In the genomic region with DNA sequence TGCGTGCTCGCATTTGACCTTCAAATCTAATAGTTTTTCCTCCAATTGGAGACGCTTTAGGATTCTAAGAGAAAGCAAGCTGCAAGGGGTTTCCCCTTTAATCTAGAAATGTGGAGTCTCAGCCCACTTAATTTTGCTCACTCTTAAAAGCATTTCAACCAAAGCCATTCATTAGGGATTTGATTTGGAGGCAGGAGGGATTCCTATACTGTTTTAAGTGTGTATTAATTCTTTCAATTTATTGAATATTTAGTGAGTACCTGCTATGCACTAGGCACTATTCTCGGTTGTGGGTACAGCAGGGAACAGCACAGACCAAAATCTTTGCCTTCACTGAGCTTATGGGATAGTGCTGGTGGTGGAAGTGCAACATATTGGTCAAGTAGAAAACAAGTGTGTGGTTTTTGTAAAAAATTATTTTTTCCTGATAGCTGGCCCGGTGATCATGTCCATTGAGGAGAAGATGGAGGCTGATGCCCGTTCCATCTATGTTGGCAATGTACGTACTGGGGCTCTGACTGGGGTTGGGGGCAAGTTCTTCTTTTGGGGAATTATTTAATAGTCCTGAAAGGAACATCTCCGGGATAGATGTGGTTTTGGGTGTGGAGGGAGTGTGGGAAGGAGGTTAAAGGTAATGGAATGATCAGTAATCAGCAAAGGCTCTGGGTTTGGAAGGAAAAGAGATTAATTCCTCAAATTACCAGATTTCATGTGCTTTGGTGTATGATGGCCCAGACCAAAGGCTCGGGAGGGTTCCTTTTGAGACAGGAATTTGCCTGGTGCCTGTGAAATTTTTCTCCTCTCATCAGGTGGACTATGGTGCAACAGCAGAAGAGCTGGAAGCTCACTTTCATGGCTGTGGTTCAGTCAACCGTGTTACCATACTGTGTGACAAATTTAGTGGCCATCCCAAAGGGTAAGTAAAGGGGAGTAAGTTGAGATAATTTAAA, we compare ENCODE assay signal across 8 cellular contexts. TPM values are rescaled to one million over a fixed set of nuclear protein-coding genes. Genes with fewer than 3 reads are reported as not detected.
DNase-seq lines count a peak whose midpoint lies in the region; ATAC-seq, FAIRE-seq and TF ChIP-seq lines count a peak whose summit lies in the region.

No MANE protein-coding gene starts in this region.

- no peak for DNase-seq in activated naive CD4-positive, alpha-beta T cell treated with anti-CD3 and anti-CD28 coated beads for 36 hours
- DNase-seq in activated naive CD4-positive, alpha-beta T cell treated with anti-CD3 and anti-CD28 coated beads, Interleukin-2, amount 50 U/mL, for 16 hours, result no peak
- DNase-seq in K562 (ENCODE audit: extremely low read depth in 1 of 4, low spot score in 3 of 4) (no peak), lower lobe of right lung (no peak), transverse colon (no peak), AML-193 (lab: John Stamatoyannopoulos, UW) (no peak), NOMO-1 treated with dmso at 0.1 percent for 144 hours (lab: John Stamatoyannopoulos, UW; ENCODE audit: unreplicated experiment) (no peak)

- H4K20me1 ChIP-seq in K562 (replicated peaks; ENCODE audit: control insufficient read depth, insufficient read depth, low read length), result no peaks in the 10 kb centered on the region; the same call in 1 of the 2 replicates

- peak overlapping the region; percentile 83 for H3K4me3 Mint-ChIP-seq in activated naive CD4-positive, alpha-beta T cell treated with anti-CD3 and anti-CD28 coated beads for 36 hours

- TF ChIP-seq EP300 in K562 (IDR thresholded peaks at IDR 0.05; ENCODE audit: low read length) (no peak), transverse colon (IDR thresholded peaks at IDR 0.05; ENCODE audit: low read depth) (no peak)

- no peak for FAIRE-seq in K562 (lab: Jason Lieb, UNC)

- in situ Hi-C loops in K562 (cut with MboI), result no loop called here
- in situ Hi-C loops in transverse colon (cut with MboI; ENCODE audit: low pct_ligation_motif_present in 1 of 4, low pct_unique_long_range_greater_than_20kb in 1 of 4, low sequenced_read_pairs in 3 of 4), result no loop called here

- peak overlapping the region; percentile 97 to 100 for H3K9ac ChIP-seq in K562 (ENCODE audit: insufficient read depth in 1 of 2, low read depth in 2 of 2, low read length in 2 of 2)

- H3K4me2 ChIP-seq in K562 (ENCODE audit: insufficient read depth, low read length), result peak overlapping the region; percentile 98

- 31% methylated on average over 10 of the region's 10 CpGs for WGBS in K562 (ENCODE audit: insufficient coverage, low coverage, missing lambda C conversion rate)
- 43 to 51% methylated on average over 8 to 10 of the region's 10 CpGs for WGBS in transverse colon (ENCODE audit: low coverage in 1 of 2), 2 donors

- H3K4me3 ChIP-seq in K562 (peak overlapping the region; percentile 90), lower lobe of right lung (peak overlapping the region; percentile 71), transverse colon (peak overlapping the region in 3 of 4 donors; percentile 92 to 99 (median 97))

- H3K4me1 Mint-ChIP-seq in activated naive CD4-positive, alpha-beta T cell treated with anti-CD3 and anti-CD28 coated beads for 36 hours (ENCODE audit: low read depth), result peaks cover 18% of the 10 kb centered on the region

- BruUV-seq in K562 (replicated peaks; lab: Mats Ljungman, UMichigan), result TSS peak; percentile 37

- no peaks in the 10 kb centered on the region for H3K9me1 ChIP-seq in K562 (ENCODE audit: control insufficient read depth, insufficient read depth, low read length)

- CTCF ChIA-PET in activated naive CD4-positive, alpha-beta T cell treated with anti-CD3 and anti-CD28 coated beads for 36 hours (lab: Charles Lee), result interaction anchor here (1.0 to 4.9 kb wide), 10 partner anchors 16 to 254 kb away, joined by 3 to 66 read pairs (median 7); a partner anchor contains a TSS
- CTCF ChIA-PET in K562 (lab: Yijun Ruan, JAX; ENCODE audit: low intra/inter-chr PET ratio), result interaction anchor here (0.6 kb wide), 1 partner anchor 54 kb away, joined by 6 read pairs; no protein-coding TSS in a partner anchor

- POLR2A ChIA-PET in K562 (lab: Yijun Ruan, JAX), result interaction anchor here (0.6 to 3.9 kb wide), 17 partner anchors 8 to 503 kb away, joined by 3 to 30 read pairs (median 4); a partner anchor contains a TSS

- no peak for TF ChIP-seq RAD21 in K562 (CRISPR knock-in tag; conservative IDR thresholded peaks at IDR 0.05 in 1 of 2, IDR thresholded peaks at IDR 0.05 in 1 of 2)

- no peak for TF ChIP-seq POLR2A in K562 (conservative IDR thresholded peaks at IDR 0.05)
- no peak for TF ChIP-seq POLR2A in transverse colon (IDR thresholded peaks at IDR 0.05)

- peaks cover 34% of the 10 kb centered on the region for H3K79me2 ChIP-seq in K562 (ENCODE audit: control insufficient read depth, insufficient read depth, low read length)

- no peak for TF ChIP-seq CTCF in K562 (IDR thresholded peaks at IDR 0.05 in 2 of 3, conservative IDR thresholded peaks at IDR 0.05 in 1 of 3; ENCODE audit: insufficient read depth in 2 of 3, low read depth in 1 of 3, low read length in 3 of 3)
- no peak for TF ChIP-seq CTCF in lower lobe of right lung (IDR thresholded peaks at IDR 0.05)
- TF ChIP-seq CTCF in transverse colon (IDR thresholded peaks at IDR 0.05), result no peak

- H3K27me3 Mint-ChIP-seq in activated naive CD4-positive, alpha-beta T cell treated with anti-CD3 and anti-CD28 coated beads for 36 hours (ENCODE audit: low read depth), result no peaks in the 10 kb centered on the region

- H3K36me3 ChIP-seq in K562 (ENCODE audit: control insufficient read depth, insufficient read depth, low read length) (peaks cover 58% of the 10 kb centered on the region; the same call in 2 of the 3 replicates), lower lobe of right lung (peaks cover 36% of the 10 kb centered on the region), transverse colon (peaks cover 0 to 25% (median 8%) of the 10 kb centered on the region in 4 donors)

- H3K27ac Mint-ChIP-seq in activated naive CD4-positive, alpha-beta T cell treated with anti-CD3 and anti-CD28 coated beads for 36 hours, result peak overlapping the region; percentile 88

- H3K27ac ChIP-seq in K562 (ENCODE audit: extremely low read depth, low read depth, low read length), result peak overlapping the region; percentile 95
- peak overlapping the region; percentile 95 for H3K27ac ChIP-seq in lower lobe of right lung
- H3K27ac ChIP-seq in transverse colon, result peak overlapping the region; percentile 98 to 99 (median 98)

- H3K9me3 ChIP-seq in K562 (replicated peaks; ENCODE audit: control insufficient read depth, insufficient read depth, low read depth, low read length) (no peaks in the 10 kb centered on the region), lower lobe of right lung (no peaks in the 10 kb centered on the region), transverse colon (no peaks in the 10 kb centered on the region)

- H3K9me3 Mint-ChIP-seq in activated naive CD4-positive, alpha-beta T cell treated with anti-CD3 and anti-CD28 coated beads for 36 hours, result no peaks in the 10 kb centered on the region

- ATAC-seq in K562 (no peak), lower lobe of right lung (no peak), HG02623 (IDR thresholded peaks at IDR 0.05; ENCODE audit: unreplicated experiment) (no peak)

- intact Hi-C loops in activated naive CD4-positive, alpha-beta T cell treated with anti-CD3 and anti-CD28 coated beads for 36 hours (cut with micrococcal nuclease), result loop anchor here (1.0 kb wide), 1 partner anchor 29 kb away; a partner anchor contains a TSS
- intact Hi-C loops in K562 (cut with micrococcal nuclease), result loop anchor here (2.0 to 10.0 kb wide), 3 partner anchors 58 to 232 kb away; a partner anchor contains a TSS
- intact Hi-C loops in lower lobe of right lung (cut with DNase I), result no loop called here
- intact Hi-C loops in transverse colon (cut with DNase I; ENCODE audit: low total_unique reads), result no loop called here

- H3K4me1 ChIP-seq in K562 (replicated peaks in 1 of 2; ENCODE audit: control insufficient read depth in 2 of 2, insufficient read depth in 2 of 2, low read length in 2 of 2), result peaks cover 11 to 17% of the 10 kb centered on the region in 2 experiments; a peak in 4 of 5 replicates
- peaks cover 23% of the 10 kb centered on the region for H3K4me1 ChIP-seq in lower lobe of right lung
- peaks cover 10 to 21% (median 18%) of the 10 kb centered on the region in 4 donors for H3K4me1 ChIP-seq in transverse colon

- no peak overlapping the region; the same call in 1 of the 2 replicates for H2AFZ ChIP-seq in K562 (ENCODE audit: low read depth, low read length)

- peaks cover 35% of the 10 kb centered on the region for H3K36me3 Mint-ChIP-seq in activated naive CD4-positive, alpha-beta T cell treated with anti-CD3 and anti-CD28 coated beads for 36 hours (ENCODE audit: low read depth)

- H3K27me3 ChIP-seq in K562 (ENCODE audit: control insufficient read depth in 2 of 2, insufficient read depth in 2 of 2, low read length in 2 of 2) (no peaks in the 10 kb centered on the region), lower lobe of right lung (ENCODE audit: low read depth) (no peaks in the 10 kb centered on the region), transverse colon (no peaks in the 10 kb centered on the region)

RNA-seq across cellular contexts. Expression of a gene that starts 1.6 kb away (rescaled TPM):
- 100 to 1,000 TPM; 194 to 204 TPM for total RNA-seq in activated naive CD4-positive, alpha-beta T cell treated with anti-CD3 and anti-CD28 coated beads for 36 hours
- total RNA-seq in K562 (2011; cell fraction: chromatin; rRNA removed; ENCODE audit: low replicate concordance), result 516 and 682 TPM in 2 replicates
- total RNA-seq in K562 (2011; cell fraction: nucleolus; rRNA removed), result 349 and 369 TPM in 2 replicates
- total RNA-seq in K562 (2011; cell fraction: nucleoplasm; rRNA removed), result 339 and 341 TPM in 2 replicates
- total RNA-seq in K562 (2014; rRNA removed) (84.5 and 139 TPM in 2 replicates), K562 (2014; rRNA removed; fragmentation: Illumina TruSeq; extraction: Trizol) (81.6 and 93.2 TPM in 2 replicates), K562 (2015; rRNA removed; fragmentation: Illumina TruSeq; extraction: Trizol) (175 and 178 TPM in 2 replicates), K562 (2021) (192 and 215 TPM in 2 replicates), lower lobe of right lung (122 TPM), transverse colon (100 to 1,000 TPM in 1 of 4 donors, 10 to 100 TPM in 3; 50.0 to 149 (median 63.7) TPM)
- polyA plus RNA-seq in K562 (2011; rRNA removed) (388 and 435 TPM in 2 replicates), K562 (2014; fragmentation: Illumina TruSeq; extraction: Trizol) (226 and 292 TPM in 2 replicates), K562 (2014; fragmentation: Nextera tagmentation; extraction: Ambion mirVana) (10 to 100 TPM; 32.6 to 34.4 TPM), K562 (2014; rRNA removed) (194 and 243 TPM in 2 replicates)
- polyA plus RNA-seq in K562 (2011; cell fraction: cytosol; rRNA removed), result 216 and 274 TPM in 2 replicates
- polyA plus RNA-seq in K562 (2011; cell fraction: nucleus; rRNA removed), result 975 and 1,426 TPM in 2 replicates
- polyA plus RNA-seq in K562 (2012), result 169 and 185 TPM in 2 replicates
- 142 and 145 TPM in 2 replicates for polyA minus RNA-seq in K562 (2011; rRNA and poly(A)+ RNA removed)
- 47.2 and 52.1 TPM in 2 replicates for polyA minus RNA-seq in K562 (2011; cell fraction: cytosol; rRNA and poly(A)+ RNA removed)
- 62.1 and 99.2 TPM in 2 replicates for polyA minus RNA-seq in K562 (2011; cell fraction: nucleus; rRNA and poly(A)+ RNA removed)

RNA-seq across cellular contexts. Expression of a gene that starts 16.2 kb away (rescaled TPM):
- 1 to 10 TPM in 1 of 2 experiments, under 1 TPM in 1; 0.60 to 1.5 TPM for total RNA-seq in activated naive CD4-positive, alpha-beta T cell treated with anti-CD3 and anti-CD28 coated beads for 36 hours
- total RNA-seq in K562 (2011; cell fraction: chromatin; rRNA removed; ENCODE audit: low replicate concordance), result 36.5 and 38.0 TPM in 2 replicates
- 23.0 and 25.2 TPM in 2 replicates for total RNA-seq in K562 (2011; cell fraction: nucleolus; rRNA removed)
- total RNA-seq in K562 (2011; cell fraction: nucleoplasm; rRNA removed), result 51.9 and 92.5 TPM in 2 replicates
- total RNA-seq in K562 (2014; rRNA removed) (15.3 and 17.8 TPM in 2 replicates), K562 (2014; rRNA removed; fragmentation: Illumina TruSeq; extraction: Trizol) (13.4 and 14.8 TPM in 2 replicates), K562 (2015; rRNA removed; fragmentation: Illumina TruSeq; extraction: Trizol) (12.2 and 12.8 TPM in 2 replicates), K562 (2021) (13.0 and 18.7 TPM in 2 replicates), lower lobe of right lung (43.9 TPM), transverse colon (10 to 100 TPM; 23.9 to 49.0 (median 43.0) TPM)
- polyA plus RNA-seq in K562 (2011; rRNA removed) (21.0 TPM in 2 replicates), K562 (2014; fragmentation: Illumina TruSeq; extraction: Trizol) (14.7 and 17.2 TPM in 2 replicates), K562 (2014; fragmentation: Nextera tagmentation; extraction: Ambion mirVana) (1 to 10 TPM; 2.6 to 3.2 TPM), K562 (2014; rRNA removed) (31.1 and 32.5 TPM in 2 replicates)
- 11.9 and 21.1 TPM in 2 replicates for polyA plus RNA-seq in K562 (2011; cell fraction: cytosol; rRNA removed)
- polyA plus RNA-seq in K562 (2011; cell fraction: nucleus; rRNA removed), result 30.9 and 38.7 TPM in 2 replicates
- polyA plus RNA-seq in K562 (2012), result 17.8 and 30.3 TPM in 2 replicates
- 15.0 and 16.7 TPM in 2 replicates for polyA minus RNA-seq in K562 (2011; rRNA and poly(A)+ RNA removed)
- polyA minus RNA-seq in K562 (2011; cell fraction: cytosol; rRNA and poly(A)+ RNA removed), result 4.6 and 6.2 TPM in 2 replicates
- 12.1 and 17.8 TPM in 2 replicates for polyA minus RNA-seq in K562 (2011; cell fraction: nucleus; rRNA and poly(A)+ RNA removed)

RNA-seq across cellular contexts. Expression of a gene that starts 20.2 kb away (rescaled TPM):
- total RNA-seq in activated naive CD4-positive, alpha-beta T cell treated with anti-CD3 and anti-CD28 coated beads for 36 hours, result 10 to 100 TPM; 14.7 to 15.8 TPM
- 49.7 and 58.2 TPM in 2 replicates for total RNA-seq in K562 (2011; cell fraction: chromatin; rRNA removed; ENCODE audit: low replicate concordance)
- 37.2 and 38.4 TPM in 2 replicates for total RNA-seq in K562 (2011; cell fraction: nucleolus; rRNA removed)
- 66.3 and 102 TPM in 2 replicates for total RNA-seq in K562 (2011; cell fraction: nucleoplasm; rRNA removed)
- 2.8 and 3.2 TPM in 2 replicates for total RNA-seq in K562 (2014; rRNA removed)
- total RNA-seq in K562 (2014; rRNA removed; fragmentation: Illumina TruSeq; extraction: Trizol), result 7.1 and 8.4 TPM in 2 replicates
- 7.2 and 8.5 TPM in 2 replicates for total RNA-seq in K562 (2015; rRNA removed; fragmentation: Illumina TruSeq; extraction: Trizol)
- total RNA-seq in K562 (2021), result 7.3 and 7.6 TPM in 2 replicates
- 18.4 and 26.2 TPM in 2 replicates for polyA plus RNA-seq in K562 (2011; rRNA removed)
- polyA plus RNA-seq in K562 (2011; cell fraction: cytosol; rRNA removed), result 8.7 and 19.6 TPM in 2 replicates
- polyA plus RNA-seq in K562 (2011; cell fraction: nucleus; rRNA removed), result 94.0 and 103 TPM in 2 replicates
- 11.7 and 31.6 TPM in 2 replicates for polyA plus RNA-seq in K562 (2012)
- polyA plus RNA-seq in K562 (2014; fragmentation: Illumina TruSeq; extraction: Trizol), result 11.5 and 13.4 TPM in 2 replicates
- polyA plus RNA-seq in K562 (2014; fragmentation: Nextera tagmentation; extraction: Ambion mirVana), result 1 to 10 TPM; 3.4 to 3.9 TPM
- 12.9 and 18.5 TPM in 2 replicates for polyA plus RNA-seq in K562 (2014; rRNA removed)
- polyA minus RNA-seq in K562 (2011; rRNA and poly(A)+ RNA removed), result 10.7 and 11.8 TPM in 2 replicates
- 2.5 and 4.6 TPM in 2 replicates for polyA minus RNA-seq in K562 (2011; cell fraction: cytosol; rRNA and poly(A)+ RNA removed)
- 12.1 and 20.7 TPM in 2 replicates for polyA minus RNA-seq in K562 (2011; cell fraction: nucleus; rRNA and poly(A)+ RNA removed)
- 16.9 TPM for total RNA-seq in lower lobe of right lung
- total RNA-seq in transverse colon, result 10 to 100 TPM in 3 of 4 donors, 1 to 10 TPM in 1; 9.1 to 13.9 (median 11.0) TPM

RNA-seq across cellular contexts. Expression of a gene that starts 29.8 kb away (rescaled TPM):
- total RNA-seq in activated naive CD4-positive, alpha-beta T cell treated with anti-CD3 and anti-CD28 coated beads for 36 hours, result 1 to 10 TPM; 3.5 to 4.8 TPM
- total RNA-seq in K562 (2011; cell fraction: chromatin; rRNA removed; ENCODE audit: low replicate concordance), result 0.48 and 1.3 TPM in 2 replicates
- 0.50 and 1.1 TPM in 2 replicates for total RNA-seq in K562 (2011; cell fraction: nucleolus; rRNA removed)
- total RNA-seq in K562 (2011; cell fraction: nucleoplasm; rRNA removed), result 0.37 and 0.53 TPM in 2 replicates
- total RNA-seq in K562 (2014; rRNA removed), result 0.09 and 0.12 TPM in 2 replicates
- not detected in 2 replicates for total RNA-seq in K562 (2014; rRNA removed; fragmentation: Illumina TruSeq; extraction: Trizol)
- not detected in 2 replicates for total RNA-seq in K562 (2015; rRNA removed; fragmentation: Illumina TruSeq; extraction: Trizol)
- total RNA-seq in K562 (2021), result 0.18 TPM in 1 of 2 replicates, not detected in the other
- 0.19 TPM in 1 of 2 replicates, not detected in the other for polyA plus RNA-seq in K562 (2011; rRNA removed)
- 0.24 TPM in 1 of 2 replicates, not detected in the other for polyA plus RNA-seq in K562 (2011; cell fraction: cytosol; rRNA removed)
- 0.72 and 1.4 TPM in 2 replicates for polyA plus RNA-seq in K562 (2011; cell fraction: nucleus; rRNA removed)
- 0.14 and 0.36 TPM in 2 replicates for polyA plus RNA-seq in K562 (2012)
- polyA plus RNA-seq in K562 (2014; fragmentation: Illumina TruSeq; extraction: Trizol), result 0.06 and 0.07 TPM in 2 replicates
- polyA plus RNA-seq in K562 (2014; fragmentation: Nextera tagmentation; extraction: Ambion mirVana), result not detected
- 0.04 TPM in 1 of 2 replicates, not detected in the other for polyA plus RNA-seq in K562 (2014; rRNA removed)
- polyA minus RNA-seq in K562 (2011; rRNA and poly(A)+ RNA removed), result not detected in 2 replicates
- polyA minus RNA-seq in K562 (2011; cell fraction: cytosol; rRNA and poly(A)+ RNA removed), result not detected in 2 replicates
- polyA minus RNA-seq in K562 (2011; cell fraction: nucleus; rRNA and poly(A)+ RNA removed), result not detected in 2 replicates
- 10.6 TPM for total RNA-seq in lower lobe of right lung
- total RNA-seq in transverse colon, result 10 to 100 TPM in 1 of 4 donors, 1 to 10 TPM in 3; 4.0 to 14.2 (median 8.5) TPM

RNA-seq across cellular contexts. Expression of a gene that starts 36.9 kb away (rescaled TPM):
- total RNA-seq in activated naive CD4-positive, alpha-beta T cell treated with anti-CD3 and anti-CD28 coated beads for 36 hours, result 1 to 10 TPM; 6.3 to 7.8 TPM
- 17.6 and 26.7 TPM in 2 replicates for total RNA-seq in K562 (2011; cell fraction: chromatin; rRNA removed; ENCODE audit: low replicate concordance)
- total RNA-seq in K562 (2011; cell fraction: nucleolus; rRNA removed), result 25.9 and 26.3 TPM in 2 replicates
- total RNA-seq in K562 (2011; cell fraction: nucleoplasm; rRNA removed), result 21.2 and 22.2 TPM in 2 replicates
- 14.4 and 15.1 TPM in 2 replicates for total RNA-seq in K562 (2014; rRNA removed)
- total RNA-seq in K562 (2014; rRNA removed; fragmentation: Illumina TruSeq; extraction: Trizol), result 15.1 and 16.5 TPM in 2 replicates
- total RNA-seq in K562 (2015; rRNA removed; fragmentation: Illumina TruSeq; extraction: Trizol), result 17.8 and 18.2 TPM in 2 replicates
- 20.6 and 23.1 TPM in 2 replicates for total RNA-seq in K562 (2021)
- polyA plus RNA-seq in K562 (2011; rRNA removed), result 30.2 and 32.0 TPM in 2 replicates
- polyA plus RNA-seq in K562 (2011; cell fraction: cytosol; rRNA removed), result 37.2 and 43.0 TPM in 2 replicates
- 20.4 and 31.3 TPM in 2 replicates for polyA plus RNA-seq in K562 (2011; cell fraction: nucleus; rRNA removed)
- 15.7 and 20.4 TPM in 2 replicates for polyA plus RNA-seq in K562 (2012)
- 26.9 and 29.0 TPM in 2 replicates for polyA plus RNA-seq in K562 (2014; fragmentation: Illumina TruSeq; extraction: Trizol)
- 1 to 10 TPM; 3.0 to 5.3 TPM for polyA plus RNA-seq in K562 (2014; fragmentation: Nextera tagmentation; extraction: Ambion mirVana)
- 16.9 and 20.0 TPM in 2 replicates for polyA plus RNA-seq in K562 (2014; rRNA removed)
- polyA minus RNA-seq in K562 (2011; rRNA and poly(A)+ RNA removed), result 30.3 and 37.7 TPM in 2 replicates
- 13.6 and 22.8 TPM in 2 replicates for polyA minus RNA-seq in K562 (2011; cell fraction: cytosol; rRNA and poly(A)+ RNA removed)
- polyA minus RNA-seq in K562 (2011; cell fraction: nucleus; rRNA and poly(A)+ RNA removed), result 8.5 and 15.3 TPM in 2 replicates
- 12.4 TPM for total RNA-seq in lower lobe of right lung
- total RNA-seq in transverse colon, result 10 to 100 TPM in 2 of 4 donors, 1 to 10 TPM in 2; 1.9 to 12.9 (median 8.6) TPM

Comparison
In these comparisons a context has a peak if more than half of its experiments do, and no peak if none do; other contexts are left out.
1. RNA of a gene that starts 16.2 kb away (total RNA-seq): 23.9 to 49.0 TPM in transverse colon, 43.9 TPM in lower lobe of right lung (single experiment) and 12.2 to 92.5 TPM in K562; 0.60 to 1.5 TPM in activated naive CD4-positive, alpha-beta T cell treated with anti-CD3 and anti-CD28 coated beads for 36 hours; every median in the first group is over 4 times any median in the second.
2. intact Hi-C loops: an anchor here in activated naive CD4-positive, alpha-beta T cell treated with anti-CD3 and anti-CD28 coated beads for 36 hours (1.0 kb wide) and K562 (2.0 to 10.0 kb wide); none called in lower lobe of right lung and transverse colon.
3. Peak in every context shown above with its lines, with median percentiles within 50 percentile points of each other: H3K27ac ChIP-seq and H3K4me3 ChIP-seq.